Comparison of ENCODE assay signal across 3 cellular contexts in the genomic region with DNA sequence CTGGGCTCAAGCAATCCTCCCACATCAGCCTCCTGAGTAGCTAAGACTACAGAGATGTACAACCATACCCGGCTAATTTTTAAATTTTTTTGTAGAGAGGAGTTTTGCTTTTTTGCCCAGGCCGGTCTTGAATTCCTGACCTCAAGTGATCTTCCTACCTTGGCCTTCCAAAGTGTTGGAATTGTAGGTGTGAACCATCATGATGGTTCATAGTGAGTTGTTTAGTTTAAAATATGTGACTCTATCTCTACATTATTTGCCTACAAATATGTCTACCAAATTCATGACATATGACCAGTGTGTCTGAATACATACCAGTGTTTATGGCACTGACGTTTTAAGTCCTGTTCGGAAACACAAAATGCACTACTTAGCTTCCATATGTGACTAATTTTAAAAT.
"Had no signal": no experiment of that assay in that cellular context is flagged by ENCODE, and none has a peak within 500 bp of the region (broad histone marks: within the 10 kb centered on the region; RNA-seq: fewer than 3 reads in every experiment).

No MANE protein-coding gene starts in this region.

- DNase-seq: GDM1, GF-D8 had no signal

- H3K4me3 ChIP-seq: GM12878 had no signal
